ENCODE assay signal across 21 cellular contexts in genomic region chr6:38755874-38756273, GRCh38. TPM values are rescaled to one million over a fixed set of nuclear protein-coding genes. Genes with fewer than 3 reads are reported as not detected.
DNase-seq lines count a peak whose midpoint lies in the region; TF ChIP-seq lines count a peak whose summit lies in the region.
"Had no signal": no experiment of that assay in that cellular context is flagged by ENCODE, and none has a peak within 500 bp of the region (broad histone marks: within the 10 kb centered on the region; RNA-seq: fewer than 3 reads in every experiment).

No MANE protein-coding gene starts in this region.

- intact Hi-C loops in mammary epithelial cell (cut with micrococcal nuclease) (loop anchor here (1.0 kb wide), 1 partner anchor 15 kb away; no protein-coding TSS in a partner anchor), ascending aorta (cut with DNase I) (no loop called here)

- H3K4me2 ChIP-seq in mammary epithelial cell (ENCODE audit: insufficient read depth, low read depth, low read length) (peak overlapping the region; percentile 56), osteoblast (ENCODE audit: insufficient read depth, low read length) (no peak overlapping the region)
- H3K4me2 ChIP-seq: BLaER1 had no signal

- POLR2A ChIA-PET in HEK293 (lab: Yijun Ruan, JAX) = no interaction called here

- H3K79me2 ChIP-seq in mammary epithelial cell (ENCODE audit: insufficient read depth, low read length) (no peaks in the 10 kb centered on the region), osteoblast (ENCODE audit: insufficient read depth, low read length) (no peaks in the 10 kb centered on the region)

- 3% methylated on average over 2 of the region's 2 CpGs for WGBS in mammary epithelial cell (ENCODE audit: low coverage, missing lambda C conversion rate)

- no TSS peak for BruUV-seq in mammary epithelial cell (replicated peaks; lab: Mats Ljungman, UMichigan)

- CTCF ChIA-PET in HEK293 (lab: Yijun Ruan, JAX) = no interaction called here
- CTCF ChIA-PET in mammary epithelial cell (lab: Charles Lee; ENCODE audit: low non-redundant PET) = no interaction called here

- H3K27me3 ChIP-seq in mammary epithelial cell (ENCODE audit: insufficient read depth, low read length) (no peaks in the 10 kb centered on the region), osteoblast (ENCODE audit: insufficient read depth, low read length) (no peaks in the 10 kb centered on the region), ascending aorta (no peaks in the 10 kb centered on the region)
- H3K27me3 ChIP-seq: BLaER1, ovary had no signal

- H2AFZ ChIP-seq in mammary epithelial cell (ENCODE audit: low read depth, low read length) (no peak overlapping the region), osteoblast (ENCODE audit: low read length) (no peak overlapping the region)

- dilution Hi-C loops in mammary epithelial cell (cut with HindIII; ENCODE audit: low sequenced_read_pairs) = no loop called here

- H3K4me1 ChIP-seq in HEK293 (ENCODE audit: control insufficient read depth, insufficient read depth, low read length) (peaks cover 8% of the 10 kb centered on the region), mammary epithelial cell (ENCODE audit: insufficient read depth, low read length) (peaks cover 12% of the 10 kb centered on the region), osteoblast (ENCODE audit: insufficient read depth, low read length) (no peaks in the 10 kb centered on the region), ascending aorta (no peaks in the 10 kb centered on the region)
- H3K4me1 ChIP-seq: BLaER1 had no signal

- H3K9me3 ChIP-seq in HEK293 (ENCODE audit: control insufficient read depth, insufficient read depth, low read depth, low read length) (no peaks in the 10 kb centered on the region), mammary epithelial cell (replicated peaks; ENCODE audit: insufficient read depth, low read length) (no peaks in the 10 kb centered on the region), osteoblast (ENCODE audit: low read depth, low read length) (no peaks in the 10 kb centered on the region), ascending aorta (no peaks in the 10 kb centered on the region)
- H3K9me3 ChIP-seq: ovary, thoracic aorta had no signal

- no peaks in the 10 kb centered on the region for H3K36me3 ChIP-seq in HEK293 (ENCODE audit: control insufficient read depth in 2 of 2, insufficient read depth in 1 of 2, low read length in 2 of 2)
- no peaks in the 10 kb centered on the region for H3K36me3 ChIP-seq in mammary epithelial cell (ENCODE audit: insufficient read depth, low read length)
- no peaks in the 10 kb centered on the region for H3K36me3 ChIP-seq in osteoblast (ENCODE audit: insufficient read depth, low read length)
- no peaks in the 10 kb centered on the region for H3K36me3 ChIP-seq in ascending aorta
- H3K36me3 ChIP-seq: BLaER1, ovary, thoracic aorta had no signal

- DNase-seq in DMS53 treated with DMSO at 0.1 percent for 48 hours (lab: John Stamatoyannopoulos, UW; ENCODE audit: unreplicated experiment) = peak; percentile 21
- peak; percentile 91 for DNase-seq in mammary epithelial cell
- peak; percentile 23 for DNase-seq in osteoblast (ENCODE audit: insufficient read length, low spot score, missing footprints)
- no peak for DNase-seq in SHP77 (lab: John Stamatoyannopoulos, UW)
- no peak for DNase-seq in SK-N-DZ (ENCODE audit: low spot score)
- no peak for DNase-seq in ascending aorta (ENCODE audit: low spot score in 2 of 2)
- DNase-seq: activated CD4-positive, alpha-beta T cell treated with anti-CD3 and anti-CD28 coated beads, Interleukin-2, amount 10 ng/mL, durations not matched to agents 24 days and 14 days; amniotic stem cell; cerebellar nuclear complex; IMR-90; left ventricle myocardium superior; NCI-H2029 treated with DMSO at 0.1 percent for 48 hours; NCI-H526; OCI-M1; ovary; stimulated activated CD4-positive, alpha-beta T cell treated with anti-CD3 and anti-CD28 coated beads, Interleukin-4, amount 100 ng/mL, for 4 hours; stimulated activated CD8-positive, alpha-beta memory T cell treated with anti-CD3 and anti-CD28 coated beads, Interleukin-4, amount 100 ng/mL, for 48 hours; T1000 had no signal

- H3K9ac ChIP-seq in mammary epithelial cell (ENCODE audit: insufficient read depth, low read length) = peak overlapping the region; percentile 81
- H3K9ac ChIP-seq: BLaER1 had no signal

- H3K27ac ChIP-seq in HEK293 (ENCODE audit: extremely low read depth, low read depth, low read length) = no peak overlapping the region
- H3K27ac ChIP-seq in mammary epithelial cell (ENCODE audit: insufficient read depth, low read depth, low read length) = peak overlapping the region; percentile 99
- H3K27ac ChIP-seq in osteoblast (ENCODE audit: low read depth, low read length) = no peak overlapping the region
- H3K27ac ChIP-seq in ascending aorta = no peak overlapping the region
- H3K27ac ChIP-seq: BLaER1, ovary, thoracic aorta had no signal

- in situ Hi-C loops in mammary epithelial cell (cut with MboI; ENCODE audit: low sequenced_read_pairs in 2 of 2) = no loop called here

- H4K20me1 ChIP-seq in mammary epithelial cell (ENCODE audit: insufficient read depth, low read length) (no peaks in the 10 kb centered on the region), osteoblast (ENCODE audit: insufficient read depth, low read length) (no peaks in the 10 kb centered on the region)
- H4K20me1 ChIP-seq: BLaER1 had no signal

- no peak for TF ChIP-seq CTCF in HEK293 (tag by site-specific recombination; IDR thresholded peaks at IDR 0.05)
- TF ChIP-seq CTCF in mammary epithelial cell (conservative IDR thresholded peaks at IDR 0.05 in 1 of 2, IDR thresholded peaks at IDR 0.05 in 1 of 2; ENCODE audit: extremely low read depth in 1 of 2, insufficient read depth in 1 of 2, low read depth in 1 of 2, low read length in 2 of 2) = no peak
- no peak for TF ChIP-seq CTCF in osteoblast (IDR thresholded peaks at IDR 0.05; ENCODE audit: extremely low read depth, low read depth, low read length)
- no peak for TF ChIP-seq CTCF in ascending aorta (IDR thresholded peaks at IDR 0.05)

- H3K4me3 ChIP-seq in HEK293 (ENCODE audit: low read depth, low read length) (no peak overlapping the region), mammary epithelial cell (replicated peaks in 1 of 3; ENCODE audit: insufficient read depth in 1 of 3, low read depth in 2 of 3, low read length in 3 of 3) (no peak overlapping the region), osteoblast (ENCODE audit: insufficient read depth, low read length) (no peak overlapping the region), ascending aorta (no peak overlapping the region)
- H3K4me3 ChIP-seq: BLaER1, ovary, thoracic aorta had no signal

TF ChIP-seq in HEK293, 187 proteins besides CTCF, POLR2A, EP300 and RAD21:
- TF ChIP-seq PRDM6 (tag by site-specific recombination; IDR thresholded peaks at IDR 0.05) (peak; percentile 49; the same call in 1 of the 2 replicates), ATF2 (tag by site-specific recombination; IDR thresholded peaks at IDR 0.05; ENCODE audit: low read depth) (peak; percentile 70), KLF8 (tag by site-specific recombination; IDR thresholded peaks at IDR 0.05) (0 out of 2 replicates have a peak, but pooled peaks have one; percentile 50), MEIS1 (CRISPR knock-in tag; IDR thresholded peaks at IDR 0.05; ENCODE audit: borderline replicate concordance) (0 out of 2 replicates have a peak, but pooled peaks have one; percentile 16), TCF7L2 (IDR thresholded peaks at IDR 0.05; ENCODE audit: borderline replicate concordance, low read depth, low read length) (no peak), EGR2 (tag by site-specific recombination; IDR thresholded peaks at IDR 0.05; ENCODE audit: low read depth) (0 out of 2 replicates have a peak, but pooled peaks have one; percentile 7)

RNA-seq across cellular contexts. Expression of gene DNAH8, which starts 40.8 kb away (rescaled TPM):
- under 1 TPM in 1 of 2 donors, not detected in 1; 0.02 TPM for total RNA-seq in mammary epithelial cell
- not detected for polyA plus RNA-seq in mammary epithelial cell
- not detected for polyA minus RNA-seq in mammary epithelial cell
- total RNA-seq in osteoblast = under 0.01 and 0.36 TPM in 2 replicates
- polyA plus RNA-seq in SK-N-DZ (2014; cell fraction: cytosol; rRNA removed) = not detected in 2 replicates
- polyA plus RNA-seq in SK-N-DZ (2014; cell fraction: nucleus; rRNA removed) = not detected in 2 replicates
- total RNA-seq in ascending aorta = not detected
- total RNA-seq: activated CD4-positive, alpha-beta T cell treated with anti-CD3 and anti-CD28 coated beads, Interleukin-2, amount 10 ng/mL, durations not matched to agents 24 days and 14 days; IMR-90; left ventricle myocardium superior had no signal
- polyA plus RNA-seq: IMR-90 had no signal

RNA-seq across cellular contexts. Expression of gene GLO1, which starts 52.9 kb away (rescaled TPM):
- total RNA-seq in mammary epithelial cell (100 to 1,000 TPM; 134 to 150 TPM), osteoblast (101 and 108 TPM in 2 replicates), ascending aorta (32.6 TPM)
- 116 TPM for polyA plus RNA-seq in mammary epithelial cell
- polyA minus RNA-seq in mammary epithelial cell = 48.7 TPM
- 264 and 266 TPM in 2 replicates for polyA plus RNA-seq in SK-N-DZ (2014; cell fraction: cytosol; rRNA removed)
- 116 and 129 TPM in 2 replicates for polyA plus RNA-seq in SK-N-DZ (2014; cell fraction: nucleus; rRNA removed)

Comparison
In these comparisons a context has a peak if more than half of its experiments do, and no peak if none do; other contexts are left out.
1. DNase-seq: peak in DMS53 treated with DMSO at 0.1 percent for 48 hours (single experiment), mammary epithelial cell (single experiment) and osteoblast (single experiment); none in SHP77 (0 of 2), SK-N-DZ (single experiment) and ascending aorta (0 of 2).